ENCODE assay signal across 1 cellular context in genomic region chr1:160207118-160207650, GRCh38.
TF ChIP-seq lines count a peak whose summit lies in the region.

No MANE protein-coding gene starts in this region.

TF ChIP-seq in GM12878, 131 proteins besides CTCF, POLR2A, EP300 and RAD21 (continued from another document):
- no peak for TF ChIP-seq ZBTB4 (CRISPR knock-in tag; IDR thresholded peaks at IDR 0.05)
- TF ChIP-seq ZNF384 (IDR thresholded peaks at IDR 0.05; ENCODE audit: borderline replicate concordance, low read depth, low read length), result no peak
- no peak for TF ChIP-seq WRNIP1 (IDR thresholded peaks at IDR 0.05; ENCODE audit: borderline replicate concordance, low read depth, low read length)
- no peak for TF ChIP-seq SMARCA5 (IDR thresholded peaks at IDR 0.05)
TF ChIP-seq in GM12878: peak in this region for 0.
